ENCODE assay signal across 8 cellular contexts in the genomic region with DNA sequence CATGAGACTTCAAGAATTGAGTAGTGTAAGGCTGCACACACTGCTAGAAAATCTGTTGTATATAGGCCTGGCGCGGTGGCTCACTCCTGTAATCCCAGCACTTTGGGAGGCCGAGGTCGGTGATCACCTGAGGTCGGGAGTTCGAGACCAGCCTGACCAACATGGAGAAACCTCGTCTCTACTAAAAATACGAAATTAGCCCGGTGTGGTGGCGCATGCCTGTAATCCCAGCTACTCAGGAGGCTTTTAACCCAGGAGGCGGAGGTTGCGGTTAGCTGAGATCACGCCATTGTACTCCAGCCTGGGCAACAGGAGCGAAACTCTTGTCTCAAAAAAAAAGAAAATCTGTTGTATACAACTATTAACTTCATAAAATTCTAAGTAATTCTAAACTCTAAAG. TPM values are rescaled to one million over a fixed set of nuclear protein-coding genes. Genes with fewer than 3 reads are reported as not detected.
DNase-seq lines count a peak whose midpoint lies in the region; ATAC-seq and TF ChIP-seq lines count a peak whose summit lies in the region.
"Not testable (repeated sequence)": the region's sequence is repeated elsewhere in the genome, so short reads cannot be mapped to it uniquely, and the experiment has no call there.

No MANE protein-coding gene starts in this region.

- H3K79me2 ChIP-seq in HCT116 (ENCODE audit: insufficient read depth, low read length) (peaks cover 67% of the 10 kb centered on the region), smooth muscle cell (ENCODE audit: low read depth) (peaks cover 64% of the 10 kb centered on the region)

- H4K20me1 ChIP-seq in HCT116 (ENCODE audit: insufficient read depth), result peaks cover 32% of the 10 kb centered on the region; the same call in 1 of the 2 replicates
- peaks cover 64% of the 10 kb centered on the region for H4K20me1 ChIP-seq in smooth muscle cell (ENCODE audit: low read depth)

- TF ChIP-seq POLR2A in HCT116 (IDR thresholded peaks at IDR 0.05; ENCODE audit: borderline replicate concordance, extremely low read depth, insufficient read depth, insufficient read length), result not testable (repeated sequence)

- H3F3A ChIP-seq in smooth muscle cell (ENCODE audit: low read depth), result not testable (repeated sequence)

- not testable (repeated sequence) for TF ChIP-seq CTCF in AG04450 (IDR thresholded peaks at IDR 0.05; ENCODE audit: low read depth, low read length); HCT116 (IDR thresholded peaks at IDR 0.05 in 2 of 3, conservative IDR thresholded peaks at IDR 0.05 in 1 of 3; ENCODE audit: borderline replicate concordance in 1 of 3, insufficient read depth in 1 of 3, low read depth in 2 of 3, low read length in 2 of 3); dorsolateral prefrontal cortex (IDR thresholded peaks at IDR 0.05 in 54 of 56, conservative IDR thresholded peaks at IDR 0.05 in 2 of 56; ENCODE audit: low read depth in 1 of 56, partially characterized antibody in 56 of 56); heart right ventricle (IDR thresholded peaks at IDR 0.05); natural killer cell (IDR thresholded peaks at IDR 0.05); smooth muscle cell (IDR thresholded peaks at IDR 0.05; ENCODE audit: borderline replicate concordance, insufficient read depth, poor library complexity, severe bottlenecking)

- DNase-seq in AG04450 (ENCODE audit: low read depth, low spot score); HCT116 (ENCODE audit: low read depth, low spot score); SJCRH30; activated T-helper 2 cell treated with anti-CD3 and anti-CD28 coated beads, Interferon-gamma antibody, Interleukin-2, Interleukin-4, amounts not matched to agents 10 μg/mL and 5 μg/mL and 100 μg/mL, durations not matched to agents 14 hours and 24 hours and 36 hours (ENCODE audit: low spot score); dorsolateral prefrontal cortex; heart right ventricle; natural killer cell; smooth muscle cell (lab: John Stamatoyannopoulos, UW; ENCODE audit: unreplicated experiment): not testable (repeated sequence)

- H3K9me2 ChIP-seq in HCT116 (ENCODE audit: insufficient read depth), result not testable (repeated sequence)

- not testable (repeated sequence) for BruUV-seq in HCT116 (replicated peaks; lab: Mats Ljungman, UMichigan)

- not testable (repeated sequence) for H3K27me3 Mint-ChIP-seq in activated T-helper 2 cell treated with anti-CD3 and anti-CD28 coated beads, Interferon-gamma antibody, Interleukin-2, Interleukin-4, amounts not matched to agents 10 μg/mL and 5 μg/mL and 100 μg/mL, durations not matched to agents 14 hours and 24 hours and 36 hours (ENCODE audit: low read depth); natural killer cell (ENCODE audit: low read depth in 2 of 2)

- peak overlapping the region; percentile 98 for H3K4me3 Mint-ChIP-seq in activated T-helper 2 cell treated with anti-CD3 and anti-CD28 coated beads, Interferon-gamma antibody, Interleukin-2, Interleukin-4, amounts not matched to agents 10 μg/mL and 5 μg/mL and 100 μg/mL, durations not matched to agents 14 hours and 24 hours and 36 hours (ENCODE audit: low read depth)
- peak overlapping the region; percentile 97 for H3K4me3 Mint-ChIP-seq in natural killer cell

- not testable (repeated sequence) for H3K9ac ChIP-seq in HCT116 (ENCODE audit: low read length)
- peak overlapping the region; percentile 76 for H3K9ac ChIP-seq in smooth muscle cell (ENCODE audit: low read depth)

- H3K27ac ChIP-seq in AG04450 (ENCODE audit: low read depth, low read length); HCT116 (ENCODE audit: low read depth, low read length); SJCRH30; dorsolateral prefrontal cortex; heart right ventricle: not testable (repeated sequence)
- peak overlapping the region; percentile 54 for H3K27ac ChIP-seq in smooth muscle cell (ENCODE audit: low read depth)

- H3K27me3 ChIP-seq in AG04450 (ENCODE audit: control insufficient read depth, insufficient read depth, low read length); HCT116 (ENCODE audit: insufficient read depth, low read length); SJCRH30; dorsolateral prefrontal cortex; heart right ventricle; smooth muscle cell (ENCODE audit: low read depth): not testable (repeated sequence)

- intact Hi-C loops in HCT116 (cut with micrococcal nuclease) (loop anchor here (5.0 kb wide), 1 partner anchor 96 kb away; no protein-coding TSS in a partner anchor), dorsolateral prefrontal cortex (cut with DNase I) (loop anchor here in 1 of 2 donors (10.0 kb wide), 1 partner anchor 638 kb away; a partner anchor contains a TSS), heart right ventricle (cut with DNase I) (loop anchor here in 4 of 10 donors (10.0 kb wide), 3 partner anchors 58 to 108 kb away; no protein-coding TSS in a partner anchor), natural killer cell (cut with micrococcal nuclease) (loop anchor here (5.0 kb wide), 1 partner anchor 36 kb away; no protein-coding TSS in a partner anchor)
- intact Hi-C loops in activated T-helper 2 cell treated with anti-CD3 and anti-CD28 coated beads, Interferon-gamma antibody, Interleukin-2, Interleukin-4, amounts not matched to agents 10 μg/mL and 5 μg/mL and 100 μg/mL, durations not matched to agents 14 hours and 24 hours and 36 hours (cut with micrococcal nuclease), result loop anchor here (10.0 kb wide), 2 partner anchors 342 to 548 kb away; a partner anchor contains a TSS

- CTCF ChIA-PET in AG04450 (lab: Charles Lee), result interaction anchor here (0.5 kb wide), 1 partner anchor 334 kb away, joined by 3 read pairs; no protein-coding TSS in a partner anchor
- CTCF ChIA-PET in HCT116 (lab: Charles Lee), result not testable (repeated sequence)

- peak overlapping the region; percentile 91 for H3K4me3 ChIP-seq in AG04450 (ENCODE audit: low read depth, low read length)
- H3K4me3 ChIP-seq in HCT116 (replicated peaks in 1 of 2; ENCODE audit: low read depth in 1 of 2, low read length in 2 of 2), result peak overlapping the region; percentile 79 to 92; a peak in 2 of 4 replicates
- H3K4me3 ChIP-seq in SJCRH30, result peak overlapping the region; percentile 94
- peak overlapping the region in 58 of 59 donors; percentile 28 to 92 (median 80) for H3K4me3 ChIP-seq in dorsolateral prefrontal cortex
- peak overlapping the region in 9 of 10 donors; percentile 72 to 85 (median 80) for H3K4me3 ChIP-seq in heart right ventricle
- peak overlapping the region; percentile 88 for H3K4me3 ChIP-seq in smooth muscle cell

- H3K4me1 ChIP-seq in HCT116 (ENCODE audit: control insufficient read depth in 1 of 2, insufficient read depth in 2 of 2, low read length in 2 of 2) (peaks cover 11 to 27% of the 10 kb centered on the region in 2 experiments; a peak in 3 of 4 replicates), SJCRH30 (peaks cover 15% of the 10 kb centered on the region), heart right ventricle (peaks cover 0 to 76% (median 56%) of the 10 kb centered on the region in 9 donors), smooth muscle cell (ENCODE audit: low read depth) (peaks cover 29% of the 10 kb centered on the region)

- TF ChIP-seq RAD21 in HCT116 (IDR thresholded peaks at IDR 0.05; ENCODE audit: low read depth), result not testable (repeated sequence)

- H3K9me3 ChIP-seq in AG04450 (ENCODE audit: control insufficient read depth, insufficient read depth, low read length); HCT116 (ENCODE audit: control insufficient read depth in 1 of 2, insufficient read depth in 1 of 2, low read depth in 1 of 2, low read length in 2 of 2); SJCRH30 (replicated peaks); heart right ventricle; smooth muscle cell (replicated peaks; ENCODE audit: low read depth): not testable (repeated sequence)

- RAD21 ChIA-PET in HCT116 (lab: Charles Lee; ENCODE audit: low non-redundant PET in 1 of 2, low total read pairs in 2 of 2, uncharacterized antibody in 2 of 2, unreplicated experiment in 2 of 2), result not testable (repeated sequence)

- H3K36me3 Mint-ChIP-seq in activated T-helper 2 cell treated with anti-CD3 and anti-CD28 coated beads, Interferon-gamma antibody, Interleukin-2, Interleukin-4, amounts not matched to agents 10 μg/mL and 5 μg/mL and 100 μg/mL, durations not matched to agents 14 hours and 24 hours and 36 hours (ENCODE audit: low read depth), result peaks cover 33% of the 10 kb centered on the region
- not testable (repeated sequence) for H3K36me3 Mint-ChIP-seq in natural killer cell

- 96 to 97% methylated on average over 14 of the region's 14 CpGs for WGBS in heart right ventricle, 2 donors
- WGBS in smooth muscle cell (ENCODE audit: low lambda C conversion rate), result 95% methylated on average over 14 of the region's 14 CpGs

- POLR2A ChIA-PET in AG04450 (lab: Yijun Ruan, JAX); HCT116 (lab: Charles Lee): not testable (repeated sequence)

- peaks cover 47% of the 10 kb centered on the region for H3K4me1 Mint-ChIP-seq in activated T-helper 2 cell treated with anti-CD3 and anti-CD28 coated beads, Interferon-gamma antibody, Interleukin-2, Interleukin-4, amounts not matched to agents 10 μg/mL and 5 μg/mL and 100 μg/mL, durations not matched to agents 14 hours and 24 hours and 36 hours (ENCODE audit: low read depth)
- H3K4me1 Mint-ChIP-seq in natural killer cell, result peaks cover 45 to 51% of the 10 kb centered on the region in 2 donors

- H3K4me2 ChIP-seq in HCT116 (ENCODE audit: low read length) (peak overlapping the region; percentile 94), smooth muscle cell (peak overlapping the region; percentile 93)

- not testable (repeated sequence) for H3K36me3 ChIP-seq in HCT116 (ENCODE audit: control insufficient read depth in 1 of 2, insufficient read depth in 2 of 2, low read length in 2 of 2); heart right ventricle; smooth muscle cell (ENCODE audit: low read depth)
- peaks cover 23% of the 10 kb centered on the region for H3K36me3 ChIP-seq in SJCRH30

- not testable (repeated sequence) for H2AFZ ChIP-seq in HCT116 (ENCODE audit: low read depth, low read length, poor library complexity, severe bottlenecking); smooth muscle cell (ENCODE audit: low read depth)

- ATAC-seq in HCT116, heart right ventricle, natural killer cell: not testable (repeated sequence)

- not testable (repeated sequence) for H3K27ac Mint-ChIP-seq in activated T-helper 2 cell treated with anti-CD3 and anti-CD28 coated beads, Interferon-gamma antibody, Interleukin-2, Interleukin-4, amounts not matched to agents 10 μg/mL and 5 μg/mL and 100 μg/mL, durations not matched to agents 14 hours and 24 hours and 36 hours
- H3K27ac Mint-ChIP-seq in natural killer cell, result peak overlapping the region in 1 of 2 donors; percentile 14

- H3K9me3 Mint-ChIP-seq in activated T-helper 2 cell treated with anti-CD3 and anti-CD28 coated beads, Interferon-gamma antibody, Interleukin-2, Interleukin-4, amounts not matched to agents 10 μg/mL and 5 μg/mL and 100 μg/mL, durations not matched to agents 14 hours and 24 hours and 36 hours; natural killer cell: not testable (repeated sequence)

RNA-seq across cellular contexts. Expression of a gene that starts 2.1 kb away (rescaled TPM):
- polyA plus RNA-seq in AG04450 (2011; rRNA removed) (55.2 and 57.3 TPM in 2 replicates), heart right ventricle (10 to 100 TPM; 63.8 to 70.1 TPM), smooth muscle cell (63.4 and 65.8 TPM in 2 replicates)
- 62.4 and 82.2 TPM in 2 replicates for polyA minus RNA-seq in AG04450 (2011; rRNA and poly(A)+ RNA removed)
- total RNA-seq in HCT116 (2021; ENCODE audit: unreplicated experiment) (95.7 TPM), dorsolateral prefrontal cortex (100 to 1,000 TPM in 9 of 120 experiments, 10 to 100 TPM in 111; 48.5 to 114 (median 84.5) TPM), heart right ventricle (10 to 100 TPM; 60.2 to 87.9 (median 69.8) TPM), natural killer cell (100 to 1,000 TPM; 102 to 125 (median 115) TPM), smooth muscle cell (95.0 and 109 TPM in 2 replicates)
- 47.3 and 51.9 TPM in 2 replicates for polyA plus RNA-seq in HCT116 (2012)
- 158 and 160 TPM in 2 replicates for total RNA-seq in SJCRH30 (2014; rRNA removed; shearing (Covaris generic))
- total RNA-seq in activated T-helper 2 cell treated with anti-CD3 and anti-CD28 coated beads, Interferon-gamma antibody, Interleukin-2, Interleukin-4, amounts not matched to agents 10 μg/mL and 5 μg/mL and 100 μg/mL, durations not matched to agents 14 hours and 24 hours and 36 hours, result 79.6 and 89.8 TPM in 2 replicates
